Comparison of ENCODE assay signal across 8 cellular contexts in the genomic region with DNA sequence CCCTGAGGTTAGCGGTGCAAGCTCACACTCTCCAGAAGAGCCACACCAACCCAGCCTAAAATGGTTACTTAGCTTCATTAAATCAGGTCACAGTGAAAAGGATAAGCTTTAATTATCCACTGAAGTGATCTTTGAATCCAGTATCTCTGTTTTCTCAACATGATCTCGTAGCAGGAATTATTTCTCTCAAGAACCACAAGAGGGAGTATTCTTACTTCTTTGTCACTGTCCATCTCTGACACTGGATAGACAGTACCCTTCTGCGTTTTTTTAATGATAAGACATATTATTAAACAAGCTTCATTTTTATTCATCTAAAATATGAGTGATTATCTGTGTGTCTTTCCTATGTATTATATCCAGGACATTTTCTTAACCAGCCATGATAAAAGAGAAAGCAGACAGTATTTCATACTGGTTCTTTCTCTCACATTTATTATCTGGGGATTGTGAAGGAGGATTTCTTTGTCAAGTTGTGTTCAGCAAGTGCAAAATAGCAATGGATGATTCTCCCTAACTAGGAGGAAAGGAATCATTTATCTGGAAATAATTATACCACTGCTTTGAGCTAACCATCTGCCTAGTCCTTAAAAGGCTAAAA.
DNase-seq lines count a peak whose midpoint lies in the region; ATAC-seq, FAIRE-seq and TF ChIP-seq lines count a peak whose summit lies in the region.

No MANE protein-coding gene starts in this region.

- in situ Hi-C loops in GM12878 (cut with MboI): no loop called here

- H3K27ac ChIP-seq in GM12878 (ENCODE audit: control insufficient read depth, insufficient read depth): no peak overlapping the region
- no peak overlapping the region for H3K27ac ChIP-seq in thoracic aorta

- 15% methylated on average over 3 of the region's 3 CpGs for whole genome bisulfite sequencing in GM12878 (ENCODE audit: insufficient coverage, insufficient replicate concordance, low lambda C conversion rate, missing lambda C conversion rate)

- H3K4me1 ChIP-seq in GM12878 (ENCODE audit: control insufficient read depth, insufficient read depth, low read length): no peaks in the 10 kb centered on the region
- no peaks in the 10 kb centered on the region for H3K4me1 ChIP-seq in thoracic aorta (ENCODE audit: control insufficient read depth in 1 of 2, low read depth in 2 of 2)

- H3K9me3 ChIP-seq in GM12878 (replicated peaks; ENCODE audit: control insufficient read depth, insufficient read depth, low read length): no peaks in the 10 kb centered on the region
- no peaks in the 10 kb centered on the region for H3K9me3 ChIP-seq in thoracic aorta

- no peaks in the 10 kb centered on the region for H4K20me1 ChIP-seq in GM12878 (ENCODE audit: control insufficient read depth, insufficient read depth)

- CTCF ChIA-PET in GM12878 (lab: Yijun Ruan, JAX): interaction anchor here (0.6 to 3.6 kb wide), 36 partner anchors 9 to 1205 kb away, joined by 3 to 56 read pairs (median 4); no protein-coding TSS in a partner anchor

- peak; percentile 33 for DNase-seq in A172 (ENCODE audit: low spot score)
- DNase-seq in NCI-H2171 treated with DMSO at 0.1 percent for 48 hours (lab: John Stamatoyannopoulos, UW): peak; percentile 84
- no peak for DNase-seq in GM12878 (ENCODE audit: low read depth, low spot score)
- DNase-seq in iris pigment epithelial cell (ENCODE audit: low read depth): peak; percentile 60
- no peak for DNase-seq in thoracic aorta (ENCODE audit: low spot score)
- no peak for DNase-seq in effector CD4-positive, alpha-beta T cell

- no peak overlapping the region for H3K4me2 ChIP-seq in GM12878 (ENCODE audit: control insufficient read depth, insufficient read depth)

- intact Hi-C loops in GM12878 (cut with micrococcal nuclease; ENCODE audit: unreplicated experiment): loop anchor here (1.0 to 2.0 kb wide), 2 partner anchors 149 to 271 kb away; no protein-coding TSS in a partner anchor

- TF ChIP-seq POLR2A in GM12878 (IDR thresholded peaks at IDR 0.05; ENCODE audit: low read depth, low read length): no peak

- no TSS peak for BruUV-seq in GM12878 (replicated peaks; lab: Mats Ljungman, UMichigan)

- FAIRE-seq in GM12878 (lab: Jason Lieb, UNC): peak; percentile 83

- H3K4me3 ChIP-seq in GM12878 (no peak overlapping the region), thoracic aorta (no peak overlapping the region)

- RAD21 ChIA-PET in GM12878 (lab: Charles Lee; ENCODE audit: unreplicated experiment): interaction anchor here (0.6 to 4.1 kb wide), 5 partner anchors 17 to 272 kb away, joined by 3 to 27 read pairs (median 4); no protein-coding TSS in a partner anchor

- no peaks in the 10 kb centered on the region for H3K36me3 ChIP-seq in GM12878 (ENCODE audit: control insufficient read depth in 2 of 2, insufficient read depth in 2 of 2, low read length in 1 of 2)
- H3K36me3 ChIP-seq in thoracic aorta: no peaks in the 10 kb centered on the region

- TF ChIP-seq RAD21 in GM12878 (IDR thresholded peaks at IDR 0.05; ENCODE audit: insufficient read depth, low read depth, low read length): peak; percentile 77

- SMC1A ChIA-PET in GM12878 (lab: Charles Lee; ENCODE audit: uncharacterized antibody, unreplicated experiment): interaction anchor here (0.6 to 5.4 kb wide), 12 partner anchors 8 to 679 kb away, joined by 3 to 20 read pairs (median 3); no protein-coding TSS in a partner anchor

- ATAC-seq in HG03103 (IDR thresholded peaks at IDR 0.05; ENCODE audit: low read depth, unreplicated experiment) (peak; percentile 83), GM12878 (peak; percentile 74), thoracic aorta (ENCODE audit: insufficient number of reproducible peaks, low FRiP score, low read depth) (no peak)

- POLR2A ChIA-PET in GM12878 (lab: Charles Lee): no interaction called here

- no peaks in the 10 kb centered on the region for H3K79me2 ChIP-seq in GM12878 (ENCODE audit: control insufficient read depth, insufficient read depth, low read length)

- H2AFZ ChIP-seq in GM12878 (ENCODE audit: control insufficient read depth, low read depth, low read length): no peak overlapping the region

- no peaks in the 10 kb centered on the region; a peak in 1 of 4 replicates for H3K27me3 ChIP-seq in GM12878 (replicated peaks in 1 of 2; ENCODE audit: control insufficient read depth in 2 of 2, insufficient read depth in 2 of 2, low read length in 1 of 2)
- no peaks in the 10 kb centered on the region for H3K27me3 ChIP-seq in thoracic aorta (replicated peaks; ENCODE audit: insufficient read depth)

- TF ChIP-seq EP300 in GM12878 (IDR thresholded peaks at IDR 0.05; ENCODE audit: borderline replicate concordance in 1 of 2, control insufficient read depth in 1 of 2, low read depth in 2 of 2, low read length in 2 of 2): no peak

- H3K9ac ChIP-seq in GM12878 (ENCODE audit: control insufficient read depth, insufficient read depth, low read length): no peak overlapping the region

- TF ChIP-seq CTCF in GM12873 (IDR thresholded peaks at IDR 0.05; ENCODE audit: insufficient read depth, low read depth, low read length, missing control alignments): peak; percentile 52
- TF ChIP-seq CTCF in GM12878 (IDR thresholded peaks at IDR 0.05 in 2 of 3, conservative IDR thresholded peaks at IDR 0.05 in 1 of 3; ENCODE audit: control insufficient read depth in 2 of 3, extremely low read depth in 1 of 3, insufficient read depth in 1 of 3, low read depth in 3 of 3, low read length in 3 of 3): peak; percentile 46 to 62 (median 53); a peak in 5 of 6 replicates
- peak; percentile 54 for TF ChIP-seq CTCF in thoracic aorta (IDR thresholded peaks at IDR 0.05)

TF ChIP-seq in GM12878, 131 proteins besides CTCF, POLR2A, EP300 and RAD21:
- TF ChIP-seq MEF2B (IDR thresholded peaks at IDR 0.05; ENCODE audit: partially characterized antibody, poor library complexity, severe bottlenecking) (no peak), SMC3 (IDR thresholded peaks at IDR 0.05; ENCODE audit: borderline replicate concordance, low read length) (peak; percentile 66; the same call in 1 of the 2 replicates)

Comparison
In these comparisons a context has a peak if more than half of its experiments do, and no peak if none do; other contexts are left out.
1. DNase-seq: peak in A172 (single experiment), NCI-H2171 treated with DMSO at 0.1 percent for 48 hours (single experiment) and iris pigment epithelial cell (single experiment); none in GM12878 (single experiment), thoracic aorta (single experiment) and effector CD4-positive, alpha-beta T cell (single experiment).
2. Peak in every context shown above with its lines, with median percentiles within 50 percentile points of each other: CTCF ChIP-seq.